Comparison of ENCODE assay signal across 7 cellular contexts in the genomic region with DNA sequence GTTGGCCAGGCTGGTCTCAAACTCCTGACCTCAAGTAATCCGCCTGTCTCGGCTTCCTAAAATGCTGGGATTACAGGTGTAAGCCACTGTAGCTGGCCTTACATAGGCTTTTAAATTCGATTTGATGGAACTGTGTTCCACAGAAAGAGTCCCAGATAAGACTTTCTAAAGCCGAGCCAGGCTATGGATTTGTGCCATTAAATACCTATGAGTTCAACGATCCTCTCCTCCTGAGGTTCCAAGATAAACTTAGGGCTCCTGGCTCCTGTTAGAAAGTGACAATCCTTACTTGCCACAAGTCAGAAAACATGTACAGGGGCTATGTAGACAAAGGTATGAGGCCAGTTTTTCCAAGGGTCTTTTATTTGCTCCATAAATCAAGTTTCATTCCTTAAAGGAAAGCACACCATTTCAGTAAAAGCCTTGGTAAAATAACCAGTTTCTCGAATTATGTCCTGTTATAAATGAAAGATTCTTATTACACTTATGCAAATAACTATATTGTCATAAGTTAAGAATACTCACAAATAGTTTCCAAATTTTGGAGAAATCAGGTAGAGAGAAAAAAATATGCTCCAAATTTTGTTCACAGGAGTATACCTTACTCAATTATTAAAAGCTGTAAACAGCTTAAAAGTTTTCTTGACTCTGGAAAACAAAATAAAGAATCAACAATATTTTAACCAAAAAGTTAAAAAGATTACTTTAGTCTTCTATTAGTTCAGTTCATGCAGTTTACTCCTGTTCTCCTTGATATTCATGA. TPM values are rescaled to one million over a fixed set of nuclear protein-coding genes. Genes with fewer than 3 reads are reported as not detected.
"Had no signal": no experiment of that assay in that cellular context is flagged by ENCODE, and none has a peak within 500 bp of the region (broad histone marks: within the 10 kb centered on the region; RNA-seq: fewer than 3 reads in every experiment).

No MANE protein-coding gene starts in this region.

- H3K9me3 ChIP-seq: HAP-1 had no signal

- H3K9ac ChIP-seq: GM23248 had no signal

- H2AFZ ChIP-seq: GM23248 had no signal

- H3K27ac ChIP-seq: GM23248 had no signal

- FAIRE-seq: HTR-8/SVneo had no signal

- H3K36me3 ChIP-seq: HAP-1 had no signal

- H3K4me3 ChIP-seq: GM23248, HAP-1 had no signal

- DNase-seq: GM23248, GOT3, H7 had no signal

- ATAC-seq: HCT116 had no signal

RNA-seq across cellular contexts. Expression of gene LRRK2, which starts 36.1 kb away (rescaled TPM):
- total RNA-seq: HT-29 had no signal
